In genomic region chr2:210456571-210456970, GRCh38 we compare ENCODE assay signal across 13 cellular contexts.
"Had no signal": no experiment of that assay in that cellular context is flagged by ENCODE, and none has a peak within 500 bp of the region (broad histone marks: within the 10 kb centered on the region; RNA-seq: fewer than 3 reads in every experiment).

No MANE protein-coding gene starts in this region.

- H3K27ac Mint-ChIP-seq: activated CD8-positive, alpha-beta memory T cell treated with anti-CD3 and anti-CD28 coated beads, Interleukin-2, amount 10 ng/mL, durations not matched to agents 7 days and 5 days; activated naive CD4-positive, alpha-beta T cell treated with anti-CD3 and anti-CD28 coated beads, Interleukin-2, amount 50 U/mL, for 72 hours; activated T-cell treated with anti-CD3 and anti-CD28 coated beads, Interleukin-2, amount 50 U/mL, for 24 hours; stimulated activated naive B cell treated with anti-CD40 and anti-IgM and Interleukin-4, amounts not matched to agents 10 μg/mL and 1 μg/mL and 100 μg/mL, for 72 hours; type B pancreatic cell had no signal

- ATAC-seq: activated CD4-positive, CD25-positive, alpha-beta regulatory T cell treated with anti-CD3 and anti-CD28 coated beads, Interleukin-2, amount 50 U/mL, for 24 hours; activated CD8-positive, alpha-beta memory T cell treated with anti-CD3 and anti-CD28 coated beads, Interleukin-2, amount 10 ng/mL, durations not matched to agents 7 days and 5 days; activated naive CD4-positive, alpha-beta T cell treated with anti-CD3 and anti-CD28 coated beads, Interleukin-2, amount 50 U/mL, for 72 hours; heart right ventricle; stimulated activated naive B cell treated with anti-CD40 and anti-IgM and Interleukin-4, amounts not matched to agents 10 μg/mL and 1 μg/mL and 100 μg/mL, for 72 hours had no signal

- H3K27me3 ChIP-seq: brain microvascular endothelial cell, heart right ventricle, sigmoid colon had no signal

- H3K4me3 ChIP-seq: heart right ventricle, sigmoid colon had no signal

- H3K27me3 Mint-ChIP-seq: activated CD8-positive, alpha-beta memory T cell treated with anti-CD3 and anti-CD28 coated beads, Interleukin-2, amount 10 ng/mL, durations not matched to agents 7 days and 5 days; activated T-cell treated with anti-CD3 and anti-CD28 coated beads, Interleukin-2, amount 50 U/mL, for 24 hours; stimulated activated naive B cell treated with anti-CD40 and anti-IgM and Interleukin-4, amounts not matched to agents 10 μg/mL and 1 μg/mL and 100 μg/mL, for 72 hours; type B pancreatic cell had no signal

- H3K4me3 Mint-ChIP-seq: activated CD8-positive, alpha-beta memory T cell treated with anti-CD3 and anti-CD28 coated beads, Interleukin-2, amount 10 ng/mL, durations not matched to agents 7 days and 5 days; activated T-cell treated with anti-CD3 and anti-CD28 coated beads, Interleukin-2, amount 50 U/mL, for 24 hours; stimulated activated naive B cell treated with anti-CD40 and anti-IgM and Interleukin-4, amounts not matched to agents 10 μg/mL and 1 μg/mL and 100 μg/mL, for 72 hours; type B pancreatic cell had no signal

- H3K9me3 ChIP-seq: heart right ventricle, sigmoid colon had no signal

- H3K27ac ChIP-seq: brain microvascular endothelial cell, heart right ventricle, sigmoid colon had no signal

- DNase-seq: activated CD8-positive, alpha-beta memory T cell treated with anti-CD3 and anti-CD28 coated beads, Interleukin-2, amount 10 ng/mL, durations not matched to agents 7 days and 5 days; activated effector memory CD4-positive, alpha-beta T cell treated with Interleukin-2 at 50 U/mL for 16 hours; activated T-cell treated with anti-CD3 and anti-CD28 coated beads, Interleukin-2, amount 50 U/mL, for 24 hours; amniotic stem cell; brain microvascular endothelial cell; heart right ventricle; sigmoid colon; stimulated activated CD4-positive, alpha-beta T cell treated with anti-CD3 and anti-CD28 coated beads, Interleukin-2, amount 100 ng/mL, for 24 hours; stimulated activated naive B cell treated with anti-CD40 and anti-IgM and Interleukin-4, amounts not matched to agents 10 μg/mL and 1 μg/mL and 100 μg/mL, for 72 hours; T-helper 2 cell had no signal

- H3K4me1 ChIP-seq: heart right ventricle, sigmoid colon had no signal
